8 cellular contexts compared by ENCODE assay signal in the genomic region with DNA sequence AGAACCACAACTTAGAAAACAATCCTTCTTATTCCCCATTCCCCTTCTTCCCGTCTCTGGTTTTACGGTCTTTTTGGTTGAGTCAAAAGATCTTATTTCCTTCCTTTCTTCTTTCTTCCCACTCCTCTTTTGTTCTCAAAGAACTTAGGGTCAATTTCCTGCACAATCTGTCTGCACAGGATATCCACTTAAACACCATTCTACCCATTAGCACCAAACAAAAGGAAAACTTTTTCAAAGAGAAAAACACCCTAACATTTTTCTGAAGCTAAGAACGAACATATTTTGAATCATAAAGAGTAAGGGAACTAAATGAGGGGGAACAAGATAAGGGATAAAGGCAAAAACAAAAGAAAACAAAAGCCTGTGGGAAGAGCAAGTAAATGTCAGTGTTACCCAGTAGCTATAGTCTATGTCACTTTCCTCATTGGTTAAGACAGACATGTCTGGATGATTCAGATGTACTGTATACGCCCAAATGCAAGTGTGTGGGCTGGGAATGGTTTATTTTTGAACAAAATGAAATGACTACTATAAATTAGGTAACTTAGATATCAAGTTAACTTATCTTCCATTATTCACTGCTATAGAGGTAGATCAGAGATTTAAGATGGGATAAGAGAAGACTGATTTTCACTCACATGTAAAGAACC.
A peak's percentile ranks its signal among the peaks of the same experiment; 100 is the strongest.
DNase-seq lines count a peak whose midpoint lies in the region.

No MANE protein-coding gene starts in this region.

- DNase-seq in activated CD4-positive, alpha-beta T cell treated with anti-CD3 and anti-CD28 coated beads for 4 hours: peak; percentile 45 to 54
- DNase-seq in activated CD4-positive, alpha-beta T cell treated with anti-CD3 and anti-CD28 coated beads for 1 hour: no peak
- peak; percentile 33 to 44 for DNase-seq in activated CD4-positive, alpha-beta T cell treated with anti-CD3 and anti-CD28 coated beads, Interleukin-2, amount 50 U/mL, for 4 hours
- DNase-seq in fibroblast of the conjunctiva (ENCODE audit: low read depth) (peak; percentile 69), HuH-7 (ENCODE audit: low spot score) (no peak), NCI-H526 treated with DMSO at 0.1 percent for 48 hours (lab: John Stamatoyannopoulos, UW) (no peak), islet precursor cell (no peak)
- peak; percentile 36 for DNase-seq in stimulated activated CD4-positive, alpha-beta T cell treated with anti-CD3 and anti-CD28 coated beads, Interleukin-2, amount 100 ng/mL, for 4 hours (ENCODE audit: low read depth)

Comparison
In these comparisons a context has a peak if more than half of its experiments do, and no peak if none do; other contexts are left out.
1. DNase-seq: peak in activated CD4-positive, alpha-beta T cell treated with anti-CD3 and anti-CD28 coated beads for 4 hours (2 of 2), activated CD4-positive, alpha-beta T cell treated with anti-CD3 and anti-CD28 coated beads, Interleukin-2, amount 50 U/mL, for 4 hours (2 of 2), fibroblast of the conjunctiva (single experiment) and stimulated activated CD4-positive, alpha-beta T cell treated with anti-CD3 and anti-CD28 coated beads, Interleukin-2, amount 100 ng/mL, for 4 hours (single experiment); none in activated CD4-positive, alpha-beta T cell treated with anti-CD3 and anti-CD28 coated beads for 1 hour (single experiment), HuH-7 (single experiment), NCI-H526 treated with DMSO at 0.1 percent for 48 hours (single experiment) and islet precursor cell (single experiment).